23 cellular contexts compared by ENCODE assay signal in the genomic region with DNA sequence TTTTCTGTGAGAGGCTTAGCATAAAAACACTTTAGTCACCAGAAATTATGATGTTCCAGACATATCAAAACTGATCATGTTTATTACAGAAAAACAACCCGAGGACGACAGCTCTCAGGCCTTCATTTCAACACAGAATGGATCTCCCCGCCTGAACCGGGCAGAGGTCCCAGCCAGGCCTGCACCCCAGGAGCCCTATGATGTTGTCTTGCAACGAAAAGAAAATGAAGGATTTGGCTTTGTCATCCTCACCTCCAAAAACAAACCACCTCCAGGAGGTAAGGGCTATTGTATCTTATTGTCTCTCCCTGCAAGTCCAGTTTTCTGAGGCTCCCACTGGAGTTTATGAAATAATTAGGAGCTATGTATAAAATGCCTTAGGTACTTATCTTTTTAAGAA.
"Had no signal": no experiment of that assay in that cellular context is flagged by ENCODE, and none has a peak within 500 bp of the region (broad histone marks: within the 10 kb centered on the region; RNA-seq: fewer than 3 reads in every experiment).

No MANE protein-coding gene starts in this region.

- H3K27ac ChIP-seq: ovary, parathyroid adenoma, psoas muscle, right lobe of liver, sigmoid colon, suprapubic skin, testis, tibial artery, transverse colon, upper lobe of right lung, uterus had no signal

- H2AFZ ChIP-seq: parathyroid adenoma had no signal

- FAIRE-seq: small intestine had no signal

- H3K4me1 ChIP-seq: parathyroid adenoma, right lobe of liver, suprapubic skin, testis, tibial artery, upper lobe of right lung, uterus had no signal

- H3K36me3 ChIP-seq: ovary, suprapubic skin, uterus had no signal

- H3K9ac ChIP-seq: parathyroid adenoma had no signal

- H3K27me3 ChIP-seq: ovary, right lobe of liver, sigmoid colon, suprapubic skin, testis, tibial artery, transverse colon, upper lobe of right lung, uterus had no signal

- DNase-seq: naive thymus-derived CD4-positive, alpha-beta T cell; natural killer cell; occipital lobe; ovary; psoas muscle; right cardiac atrium; right lobe of liver; sigmoid colon; small intestine; stimulated activated CD4-positive, alpha-beta T cell treated with anti-CD3 and anti-CD28 coated beads, Interleukin-15, amount 100 ng/mL, for 24 hours; stimulated activated CD4-positive, alpha-beta T cell treated with anti-CD3 and anti-CD28 coated beads, Interleukin-2, amount 100 ng/mL, for 24 hours; stimulated activated CD4-positive, alpha-beta T cell treated with anti-CD3 and anti-CD28 coated beads, Interleukin-2, amount 100 ng/mL, for 48 hours; stimulated activated CD4-positive, alpha-beta T cell treated with anti-CD3 and anti-CD28 coated beads, Interleukin-4, amount 100 ng/mL, for 24 hours; stimulated activated naive B cell treated with anti-CD40 and anti-IgM and Interleukin-4, amounts not matched to agents 10 μg/mL and 1 μg/mL and 100 μg/mL, for 72 hours; stimulated activated naive CD4-positive, alpha-beta T cell treated with Interleukin-2 at 50 U/mL for 16 hours; stimulated activated naive CD8-positive, alpha-beta T cell treated with anti-CD3 and anti-CD28 coated beads, Interleukin-15, amount 100 ng/mL, for 72 hours; testis; tibial artery; transverse colon; upper lobe of right lung; uterus had no signal

- H3K4me3 ChIP-seq: ovary, psoas muscle, right lobe of liver, sigmoid colon, suprapubic skin, testis, tibial artery, transverse colon, upper lobe of right lung, uterus had no signal

- H3K9me3 ChIP-seq: ovary, psoas muscle, right lobe of liver, sigmoid colon, suprapubic skin, testis, tibial artery, transverse colon, upper lobe of right lung, uterus had no signal
